In genomic region chr10:20858292-20859124, GRCh38 we compare ENCODE assay signal across 8 cellular contexts. TPM values are rescaled to one million over a fixed set of nuclear protein-coding genes. Genes with fewer than 3 reads are reported as not detected.
A peak's percentile ranks its signal among the peaks of the same experiment; 100 is the strongest.
DNase-seq lines count a peak whose midpoint lies in the region; ATAC-seq and TF ChIP-seq lines count a peak whose summit lies in the region.

No MANE protein-coding gene starts in this region.

- H3K27me3 ChIP-seq in Karpas-422 (ENCODE audit: low read length), result no peaks in the 10 kb centered on the region
- H3K27me3 ChIP-seq in adipocyte (replicated peaks; ENCODE audit: control insufficient read depth, insufficient read depth, low read length), result no peaks in the 10 kb centered on the region
- H3K27me3 ChIP-seq in left lung, result no peaks in the 10 kb centered on the region

- intact Hi-C loops in left lung (cut with DNase I), result no loop called here
- intact Hi-C loops in left cardiac atrium (cut with DNase I), result loop anchor here in 1 of 2 donors (5.0 kb wide), 1 partner anchor 414 kb away; no protein-coding TSS in a partner anchor

- H3K9ac ChIP-seq in Karpas-422 (ENCODE audit: low read length) (no peak overlapping the region), adipocyte (ENCODE audit: low read length) (no peak overlapping the region)

- no peaks in the 10 kb centered on the region for H3K79me2 ChIP-seq in Karpas-422 (ENCODE audit: low read length)

- peak; percentile 9 to 37 for TF ChIP-seq CTCF in left lung (IDR thresholded peaks at IDR 0.05)

- no peaks in the 10 kb centered on the region for H3K27me3 Mint-ChIP-seq in stimulated activated naive CD8-positive, alpha-beta T cell treated with anti-CD3 and anti-CD28 coated beads, Interleukin-15, amount 100 ng/mL, for 72 hours

- H2AFZ ChIP-seq in Karpas-422 (ENCODE audit: low read length), result no peak overlapping the region

- no peaks in the 10 kb centered on the region for H3K36me3 ChIP-seq in Karpas-422 (ENCODE audit: insufficient read depth, low read length)
- H3K36me3 ChIP-seq in adipocyte (ENCODE audit: control insufficient read depth, insufficient read depth, low read length, severe bottlenecking), result no peaks in the 10 kb centered on the region
- H3K36me3 ChIP-seq in left lung, result no peaks in the 10 kb centered on the region

- H3K9me3 ChIP-seq in Karpas-422 (ENCODE audit: low read length) (no peaks in the 10 kb centered on the region), adipocyte (ENCODE audit: control insufficient read depth, low read length) (no peaks in the 10 kb centered on the region), left lung (no peaks in the 10 kb centered on the region)

- peaks cover 0 to under 1% of the 10 kb centered on the region in 2 donors for H3K9me3 Mint-ChIP-seq in stimulated activated naive CD8-positive, alpha-beta T cell treated with anti-CD3 and anti-CD28 coated beads, Interleukin-15, amount 100 ng/mL, for 72 hours

- no peak overlapping the region for H3K4me3 ChIP-seq in Karpas-422 (ENCODE audit: low read length)
- no peak overlapping the region for H3K4me3 ChIP-seq in adipocyte (ENCODE audit: low read length)
- no peak overlapping the region for H3K4me3 ChIP-seq in left lung

- ATAC-seq in left lung (peak; percentile 53), HG03342 (IDR thresholded peaks at IDR 0.05; ENCODE audit: unreplicated experiment) (no peak), left cardiac atrium (no peak)
- no peak for ATAC-seq in stimulated activated naive CD8-positive, alpha-beta T cell treated with anti-CD3 and anti-CD28 coated beads, Interleukin-15, amount 100 ng/mL, for 72 hours

- H3K4me1 ChIP-seq in Karpas-422 (ENCODE audit: low read length), result no peaks in the 10 kb centered on the region
- no peaks in the 10 kb centered on the region for H3K4me1 ChIP-seq in adipocyte (ENCODE audit: control insufficient read depth, insufficient read depth, low read length)
- no peaks in the 10 kb centered on the region for H3K4me1 ChIP-seq in left lung

- H3K27ac ChIP-seq in Karpas-422 (ENCODE audit: low read length) (no peak overlapping the region), left lung (no peak overlapping the region)

- H3K4me3 Mint-ChIP-seq in stimulated activated naive CD8-positive, alpha-beta T cell treated with anti-CD3 and anti-CD28 coated beads, Interleukin-15, amount 100 ng/mL, for 72 hours, result no peak overlapping the region

- DNase-seq in GF-D8 (lab: John Stamatoyannopoulos, UW) (peak; percentile 6), Karpas-422 (peak; percentile 57), adipocyte (ENCODE audit: low read depth) (peak; percentile 65), left lung (no peak), left cardiac atrium (no peak)
- no peak for DNase-seq in activated T-cell treated with anti-CD3 and anti-CD28 coated beads, Interleukin-2, amount 50 U/mL, for 1 hour
- DNase-seq in stimulated activated naive CD8-positive, alpha-beta T cell treated with anti-CD3 and anti-CD28 coated beads, Interleukin-15, amount 100 ng/mL, for 72 hours, result no peak

- H3K4me2 ChIP-seq in Karpas-422 (ENCODE audit: low read depth, low read length, poor library complexity, severe bottlenecking), result no peak overlapping the region

- H4K20me1 ChIP-seq in Karpas-422 (ENCODE audit: insufficient read depth, low read depth, low read length), result no peaks in the 10 kb centered on the region

- peak overlapping the region in 1 of 2 donors; percentile 27 for H3K27ac Mint-ChIP-seq in stimulated activated naive CD8-positive, alpha-beta T cell treated with anti-CD3 and anti-CD28 coated beads, Interleukin-15, amount 100 ng/mL, for 72 hours

- no peaks in the 10 kb centered on the region for H3K9me2 ChIP-seq in Karpas-422 (replicated peaks; ENCODE audit: insufficient read depth, low read length)

- H3K4me1 Mint-ChIP-seq in stimulated activated naive CD8-positive, alpha-beta T cell treated with anti-CD3 and anti-CD28 coated beads, Interleukin-15, amount 100 ng/mL, for 72 hours, result no peaks in the 10 kb centered on the region

RNA-seq across cellular contexts. Expression of gene NEBL, which starts 38.6 kb away (rescaled TPM):
- not detected in 2 replicates for total RNA-seq in Karpas-422 (2014; rRNA removed; shearing (Covaris generic); ENCODE audit: low replicate concordance)
- 10 to 100 TPM; 58.8 to 65.9 TPM for total RNA-seq in left lung
- 100 to 1,000 TPM; 386 to 506 TPM for total RNA-seq in left cardiac atrium

Comparison
In these comparisons a context has a peak if more than half of its experiments do, and no peak if none do; other contexts are left out.
1. DNase-seq: peak in GF-D8 (single experiment), Karpas-422 (single experiment) and adipocyte (single experiment); none in left lung (0 of 2), activated T-cell treated with anti-CD3 and anti-CD28 coated beads, Interleukin-2, amount 50 U/mL, for 1 hour (single experiment), stimulated activated naive CD8-positive, alpha-beta T cell treated with anti-CD3 and anti-CD28 coated beads, Interleukin-15, amount 100 ng/mL, for 72 hours (0 of 2) and left cardiac atrium (single experiment).
2. RNA of gene NEBL, which starts 38.6 kb away (total RNA-seq): 386 to 506 TPM in left cardiac atrium and 58.8 to 65.9 TPM in left lung; not detected in Karpas-422; every median in the first group is over 10 times any median in the second.